6 cellular contexts compared by ENCODE assay signal in the genomic region with DNA sequence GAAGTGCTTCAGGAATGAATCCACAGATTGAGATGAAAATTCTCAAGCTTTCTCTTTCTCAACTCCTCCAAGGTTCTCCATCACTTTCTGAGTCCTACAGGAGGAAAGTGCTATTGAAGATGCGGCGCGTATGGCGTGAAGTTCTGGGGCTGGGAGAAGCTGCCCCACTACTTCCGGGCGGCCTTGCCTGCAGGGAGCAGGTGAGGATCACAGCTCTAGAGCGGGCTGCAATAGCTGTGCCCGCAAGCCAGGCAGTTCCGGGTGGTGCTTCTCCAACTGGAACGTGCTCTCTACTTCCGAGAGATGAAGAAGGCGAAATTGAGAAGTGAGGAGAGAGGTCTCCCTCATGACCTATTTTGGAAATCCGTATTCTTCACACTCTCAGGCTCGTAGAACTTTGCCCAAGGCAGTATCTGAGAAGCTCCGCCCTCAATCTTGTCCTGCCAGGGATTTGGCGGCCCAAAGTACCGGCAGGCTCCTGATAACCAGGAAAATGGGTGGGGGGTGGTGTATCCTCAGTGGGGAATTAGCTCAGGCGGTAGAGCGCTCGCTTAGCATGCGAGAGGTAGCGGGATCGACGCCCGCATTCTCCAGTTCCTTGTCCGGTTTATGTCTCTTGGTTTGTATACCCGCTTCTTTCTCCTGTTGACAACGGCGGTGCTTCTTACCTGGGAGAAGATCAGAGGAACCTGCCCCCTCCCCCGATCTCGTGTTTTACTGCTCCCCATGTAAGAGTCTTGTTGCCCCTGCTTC.
DNase-seq lines count a peak whose midpoint lies in the region; ATAC-seq, FAIRE-seq and TF ChIP-seq lines count a peak whose summit lies in the region.
"Not testable (repeated sequence)": the region's sequence is repeated elsewhere in the genome, so short reads cannot be mapped to it uniquely, and the experiment has no call there.

No MANE protein-coding gene starts in this region.

- BruUV-seq in HCT116 (replicated peaks; lab: Mats Ljungman, UMichigan), result not testable (repeated sequence)

- POLR2A ChIA-PET in A549 (lab: Yijun Ruan, JAX); HCT116 (lab: Charles Lee); WTC11 (lab: Charles Lee): not testable (repeated sequence)

- not testable (repeated sequence) for H3K27ac Mint-ChIP-seq in WTC11; activated naive CD8-positive, alpha-beta T cell treated with anti-CD3 and anti-CD28 coated beads, Interleukin-2, amount 50 U/mL, for 24 hours

- ATAC-seq in A549 (peak; percentile 83 to 84), HCT116 (peak; percentile 15), RWPE2 (ENCODE audit: low read depth) (peak; percentile 62), WTC11 (peak; percentile 77), foreskin keratinocyte (peak; percentile 77)
- ATAC-seq in activated naive CD8-positive, alpha-beta T cell treated with anti-CD3 and anti-CD28 coated beads, Interleukin-2, amount 50 U/mL, for 24 hours, result peak; percentile 59

- not testable (repeated sequence) for H3K9me3 ChIP-seq in A549; HCT116 (ENCODE audit: control insufficient read depth in 1 of 2, insufficient read depth in 1 of 2, low read depth in 1 of 2, low read length in 2 of 2); RWPE2 (ENCODE audit: severe bottlenecking)

- H3K4me3 Mint-ChIP-seq in WTC11; activated naive CD8-positive, alpha-beta T cell treated with anti-CD3 and anti-CD28 coated beads, Interleukin-2, amount 50 U/mL, for 24 hours: not testable (repeated sequence)

- no CpG with 5 or more reads among the region's 31 CpGs for WGBS in A549 (ENCODE audit: missing lambda C conversion rate)

- H3K4me1 ChIP-seq in A549; HCT116 (ENCODE audit: control insufficient read depth in 1 of 2, insufficient read depth in 2 of 2, low read length in 2 of 2); RWPE2 (ENCODE audit: insufficient read depth, poor library complexity, severe bottlenecking); foreskin keratinocyte: not testable (repeated sequence)

- H3K36me3 Mint-ChIP-seq in WTC11; activated naive CD8-positive, alpha-beta T cell treated with anti-CD3 and anti-CD28 coated beads, Interleukin-2, amount 50 U/mL, for 24 hours (ENCODE audit: low read depth): not testable (repeated sequence)

- not testable (repeated sequence) for H3K36me3 ChIP-seq in HCT116 (ENCODE audit: control insufficient read depth in 1 of 2, insufficient read depth in 2 of 2, low read length in 2 of 2); RWPE2 (ENCODE audit: low read depth)

- TF ChIP-seq RAD21 in A549 (conservative IDR thresholded peaks at IDR 0.05 in 1 of 2, IDR thresholded peaks at IDR 0.05 in 1 of 2); HCT116 (IDR thresholded peaks at IDR 0.05; ENCODE audit: low read depth): not testable (repeated sequence)

- H3K4me2 ChIP-seq in A549; HCT116 (ENCODE audit: low read length): not testable (repeated sequence)

- H3K27ac ChIP-seq in A549; HCT116 (ENCODE audit: low read depth, low read length); RWPE2 (ENCODE audit: poor library complexity, severe bottlenecking); foreskin keratinocyte: not testable (repeated sequence)

- not testable (repeated sequence) for H3K79me2 ChIP-seq in HCT116 (ENCODE audit: insufficient read depth, low read length)

- H4K20me1 ChIP-seq in HCT116 (ENCODE audit: insufficient read depth), result not testable (repeated sequence)

- H3K27me3 Mint-ChIP-seq in WTC11 (ENCODE audit: low read depth); activated naive CD8-positive, alpha-beta T cell treated with anti-CD3 and anti-CD28 coated beads, Interleukin-2, amount 50 U/mL, for 24 hours: not testable (repeated sequence)

- not testable (repeated sequence) for TF ChIP-seq POLR2A in A549 (IDR thresholded peaks at IDR 0.05; ENCODE audit: low read length); HCT116 (IDR thresholded peaks at IDR 0.05; ENCODE audit: borderline replicate concordance, extremely low read depth, insufficient read depth, insufficient read length)

- not testable (repeated sequence) for H3K9me2 ChIP-seq in HCT116 (ENCODE audit: insufficient read depth)

- not testable (repeated sequence) for TF ChIP-seq CTCF in A549 (IDR thresholded peaks at IDR 0.05); HCT116 (IDR thresholded peaks at IDR 0.05 in 2 of 3, conservative IDR thresholded peaks at IDR 0.05 in 1 of 3; ENCODE audit: borderline replicate concordance in 1 of 3, insufficient read depth in 1 of 3, low read depth in 2 of 3, low read length in 2 of 3); RWPE2 (IDR thresholded peaks at IDR 0.05; ENCODE audit: poor library complexity, severe bottlenecking); WTC11 (IDR thresholded peaks at IDR 0.05); foreskin keratinocyte (conservative IDR thresholded peaks at IDR 0.05)

- not testable (repeated sequence) for FAIRE-seq in A549 (lab: Jason Lieb, UNC)

- not testable (repeated sequence) for H3K9me3 Mint-ChIP-seq in WTC11; activated naive CD8-positive, alpha-beta T cell treated with anti-CD3 and anti-CD28 coated beads, Interleukin-2, amount 50 U/mL, for 24 hours

- RAD21 ChIA-PET in HCT116 (lab: Charles Lee; ENCODE audit: low non-redundant PET in 1 of 2, low total read pairs in 2 of 2, uncharacterized antibody in 2 of 2, unreplicated experiment in 2 of 2), result not testable (repeated sequence)

- not testable (repeated sequence) for TF ChIP-seq EP300 in A549 (IDR thresholded peaks at IDR 0.05)

- intact Hi-C loops in HCT116 (cut with micrococcal nuclease), result not testable (repeated sequence)

- H3K4me3 ChIP-seq in A549; HCT116 (replicated peaks in 1 of 2; ENCODE audit: low read depth in 1 of 2, low read length in 2 of 2); RWPE2 (ENCODE audit: severe bottlenecking): not testable (repeated sequence)

- CTCF ChIA-PET in A549 (lab: Yijun Ruan, JAX); HCT116 (lab: Charles Lee); WTC11 (lab: Charles Lee): not testable (repeated sequence)

- not testable (repeated sequence) for H3K9ac ChIP-seq in HCT116 (ENCODE audit: low read length)

- not testable (repeated sequence) for H2AFZ ChIP-seq in HCT116 (ENCODE audit: low read depth, low read length, poor library complexity, severe bottlenecking)

- not testable (repeated sequence) for DNase-seq in A549 (ENCODE audit: low read depth in 1 of 2, low spot score in 1 of 2); HCT116 (ENCODE audit: low read depth, low spot score); RWPE2 (ENCODE audit: low spot score); WTC11 (ENCODE audit: low spot score); activated naive CD8-positive, alpha-beta T cell treated with anti-CD3 and anti-CD28 coated beads, Interleukin-2, amount 50 U/mL, for 24 hours; foreskin keratinocyte

- H3K4me1 Mint-ChIP-seq in WTC11; activated naive CD8-positive, alpha-beta T cell treated with anti-CD3 and anti-CD28 coated beads, Interleukin-2, amount 50 U/mL, for 24 hours: not testable (repeated sequence)

- H3K27me3 ChIP-seq in HCT116 (ENCODE audit: insufficient read depth, low read length); RWPE2 (ENCODE audit: insufficient read depth, poor library complexity, severe bottlenecking); foreskin keratinocyte: not testable (repeated sequence)

Comparison
In these comparisons a context has a peak if more than half of its experiments do, and no peak if none do; other contexts are left out.
1. ATAC-seq: peak in every context shown above with its lines; median percentile 84 in A549; 77 in WTC11; 77 in foreskin keratinocyte; 62 in RWPE2; 59 in activated naive CD8-positive, alpha-beta T cell treated with anti-CD3 and anti-CD28 coated beads, Interleukin-2, amount 50 U/mL, for 24 hours; 15 in HCT116.